Comparison of ENCODE assay signal across 14 cellular contexts in genomic region chr1:113890816-113891215, GRCh38. TPM values are rescaled to one million over a fixed set of nuclear protein-coding genes. Genes with fewer than 3 reads are reported as not detected.
DNase-seq lines count a peak whose midpoint lies in the region; ATAC-seq lines count a peak whose summit lies in the region.
"Had no signal": no experiment of that assay in that cellular context is flagged by ENCODE, and none has a peak within 500 bp of the region (broad histone marks: within the 10 kb centered on the region; RNA-seq: fewer than 3 reads in every experiment).

No MANE protein-coding gene starts in this region.

- ATAC-seq in activated T-helper 17 cell treated with anti-CD3 and anti-CD28 coated beads, Interleukin-2, amount 50 U/mL, for 72 hours (replicated peaks) = peak; percentile 62
- no peak for ATAC-seq in stimulated activated effector memory CD8-positive, alpha-beta T cell treated with anti-CD3 and anti-CD28 coated beads, Interleukin-12 subunit alpha, Interleukin-12 subunit beta, amount 100 ng/mL, for 72 hours
- no peak for ATAC-seq in GM21515 (IDR thresholded peaks at IDR 0.05; ENCODE audit: unreplicated experiment)
- ATAC-seq: HepG2 had no signal

- peaks cover 23% of the 10 kb centered on the region for H3K4me1 Mint-ChIP-seq in activated naive CD8-positive, alpha-beta T cell (ENCODE audit: low read depth)
- H3K4me1 Mint-ChIP-seq in activated naive CD8-positive, alpha-beta T cell treated with anti-CD3 and anti-CD28 coated beads for 36 hours = peaks cover 13% of the 10 kb centered on the region
- H3K4me1 Mint-ChIP-seq in activated T-helper 17 cell treated with anti-CD3 and anti-CD28 coated beads, Interleukin-2, amount 50 U/mL, for 72 hours = peaks cover 14% of the 10 kb centered on the region
- H3K4me1 Mint-ChIP-seq in stimulated activated effector memory CD8-positive, alpha-beta T cell treated with anti-CD3 and anti-CD28 coated beads, Interleukin-12 subunit alpha, Interleukin-12 subunit beta, amount 100 ng/mL, for 72 hours = peaks cover 5% of the 10 kb centered on the region

- peaks cover 10% of the 10 kb centered on the region for H3K36me3 Mint-ChIP-seq in activated naive CD8-positive, alpha-beta T cell
- peaks cover 15% of the 10 kb centered on the region for H3K36me3 Mint-ChIP-seq in activated naive CD8-positive, alpha-beta T cell treated with anti-CD3 and anti-CD28 coated beads for 36 hours
- H3K36me3 Mint-ChIP-seq in activated T-helper 17 cell treated with anti-CD3 and anti-CD28 coated beads, Interleukin-2, amount 50 U/mL, for 72 hours (ENCODE audit: low read depth) = peaks cover 26% of the 10 kb centered on the region
- peaks cover 26% of the 10 kb centered on the region for H3K36me3 Mint-ChIP-seq in stimulated activated effector memory CD8-positive, alpha-beta T cell treated with anti-CD3 and anti-CD28 coated beads, Interleukin-12 subunit alpha, Interleukin-12 subunit beta, amount 100 ng/mL, for 72 hours

- H3K4me3 Mint-ChIP-seq in activated naive CD8-positive, alpha-beta T cell = no peak overlapping the region
- no peak overlapping the region for H3K4me3 Mint-ChIP-seq in activated naive CD8-positive, alpha-beta T cell treated with anti-CD3 and anti-CD28 coated beads for 36 hours
- H3K4me3 Mint-ChIP-seq in activated T-helper 17 cell treated with anti-CD3 and anti-CD28 coated beads, Interleukin-2, amount 50 U/mL, for 72 hours = peak overlapping the region; percentile 6
- H3K4me3 Mint-ChIP-seq in stimulated activated effector memory CD8-positive, alpha-beta T cell treated with anti-CD3 and anti-CD28 coated beads, Interleukin-12 subunit alpha, Interleukin-12 subunit beta, amount 100 ng/mL, for 72 hours = no peak overlapping the region
- H3K4me3 Mint-ChIP-seq: CD14-positive monocyte, HFFc6 had no signal

- peak overlapping the region; percentile 80 for H3K27ac Mint-ChIP-seq in activated naive CD8-positive, alpha-beta T cell
- H3K27ac Mint-ChIP-seq in activated naive CD8-positive, alpha-beta T cell treated with anti-CD3 and anti-CD28 coated beads for 36 hours = no peak overlapping the region
- peak overlapping the region; percentile 49 for H3K27ac Mint-ChIP-seq in activated T-helper 17 cell treated with anti-CD3 and anti-CD28 coated beads, Interleukin-2, amount 50 U/mL, for 72 hours
- peak overlapping the region; percentile 3 for H3K27ac Mint-ChIP-seq in stimulated activated effector memory CD8-positive, alpha-beta T cell treated with anti-CD3 and anti-CD28 coated beads, Interleukin-12 subunit alpha, Interleukin-12 subunit beta, amount 100 ng/mL, for 72 hours
- H3K27ac Mint-ChIP-seq: CD14-positive monocyte, HFFc6 had no signal

- no peaks in the 10 kb centered on the region for H3K9me3 Mint-ChIP-seq in activated naive CD8-positive, alpha-beta T cell (ENCODE audit: low read depth)
- H3K9me3 Mint-ChIP-seq in activated naive CD8-positive, alpha-beta T cell treated with anti-CD3 and anti-CD28 coated beads for 36 hours = no peaks in the 10 kb centered on the region
- H3K9me3 Mint-ChIP-seq in activated T-helper 17 cell treated with anti-CD3 and anti-CD28 coated beads, Interleukin-2, amount 50 U/mL, for 72 hours = no peaks in the 10 kb centered on the region
- no peaks in the 10 kb centered on the region for H3K9me3 Mint-ChIP-seq in stimulated activated effector memory CD8-positive, alpha-beta T cell treated with anti-CD3 and anti-CD28 coated beads, Interleukin-12 subunit alpha, Interleukin-12 subunit beta, amount 100 ng/mL, for 72 hours
- H3K9me3 Mint-ChIP-seq: CD14-positive monocyte, HFFc6 had no signal

- no peaks in the 10 kb centered on the region for H3K27me3 Mint-ChIP-seq in activated naive CD8-positive, alpha-beta T cell
- no peaks in the 10 kb centered on the region for H3K27me3 Mint-ChIP-seq in activated naive CD8-positive, alpha-beta T cell treated with anti-CD3 and anti-CD28 coated beads for 36 hours
- H3K27me3 Mint-ChIP-seq in activated T-helper 17 cell treated with anti-CD3 and anti-CD28 coated beads, Interleukin-2, amount 50 U/mL, for 72 hours = no peaks in the 10 kb centered on the region

- DNase-seq in NCI-H526 (lab: John Stamatoyannopoulos, UW) = peak; percentile 12 to 32
- no peak for DNase-seq in NCI-H526 treated with DMSO at 0.1 percent for 48 hours (lab: John Stamatoyannopoulos, UW)
- no peak for DNase-seq in activated naive CD8-positive, alpha-beta T cell treated with anti-CD3 and anti-CD28 coated beads for 36 hours
- no peak for DNase-seq in stimulated activated effector memory CD8-positive, alpha-beta T cell treated with anti-CD3 and anti-CD28 coated beads, Interleukin-12 subunit alpha, Interleukin-12 subunit beta, amount 100 ng/mL, for 72 hours (ENCODE audit: low spot score in 2 of 2)
- no peak for DNase-seq in stimulated activated CD4-positive, alpha-beta T cell treated with anti-CD3 and anti-CD28 coated beads, Interleukin-4, amount 100 ng/mL, for 1 hour
- DNase-seq: GF-D8, HCEC 1CT, HFFc6 had no signal

RNA-seq across cellular contexts. Expression of gene BCL2L15, which starts 3.4 kb away (rescaled TPM):
- total RNA-seq in activated naive CD8-positive, alpha-beta T cell treated with anti-CD3 and anti-CD28 coated beads for 36 hours = 1 to 10 TPM in 1 of 2 experiments, under 1 TPM in 1; 0.88 to 2.2 TPM
- total RNA-seq in activated T-helper 17 cell treated with anti-CD3 and anti-CD28 coated beads, Interleukin-2, amount 50 U/mL, for 72 hours = 1 to 10 TPM in 1 of 2 donors, under 1 TPM in 1; 0.99 to 4.4 TPM
- total RNA-seq: H4 had no signal

RNA-seq across cellular contexts. Expression of gene AP4B1, which starts 13.8 kb away (rescaled TPM):
- total RNA-seq in activated naive CD8-positive, alpha-beta T cell treated with anti-CD3 and anti-CD28 coated beads for 36 hours = 10 to 100 TPM; 36.8 to 37.7 TPM
- 10 to 100 TPM; 46.5 to 61.7 TPM for total RNA-seq in activated T-helper 17 cell treated with anti-CD3 and anti-CD28 coated beads, Interleukin-2, amount 50 U/mL, for 72 hours

RNA-seq across cellular contexts. Expression of gene DCLRE1B, which starts 14.3 kb away (rescaled TPM):
- total RNA-seq in activated naive CD8-positive, alpha-beta T cell treated with anti-CD3 and anti-CD28 coated beads for 36 hours = 10 to 100 TPM; 25.2 to 26.5 TPM
- 10 to 100 TPM; 16.1 to 21.4 TPM for total RNA-seq in activated T-helper 17 cell treated with anti-CD3 and anti-CD28 coated beads, Interleukin-2, amount 50 U/mL, for 72 hours

RNA-seq across cellular contexts. Expression of gene PTPN22, which starts 19.3 kb away (rescaled TPM):
- total RNA-seq in activated naive CD8-positive, alpha-beta T cell treated with anti-CD3 and anti-CD28 coated beads for 36 hours = 10 to 100 TPM; 67.9 to 68.4 TPM
- total RNA-seq in activated T-helper 17 cell treated with anti-CD3 and anti-CD28 coated beads, Interleukin-2, amount 50 U/mL, for 72 hours = 10 to 100 TPM; 55.9 to 70.1 TPM
- total RNA-seq: HepG2 had no signal

RNA-seq across cellular contexts. Expression of gene HIPK1, which starts 38.3 kb away (rescaled TPM):
- total RNA-seq in activated naive CD8-positive, alpha-beta T cell treated with anti-CD3 and anti-CD28 coated beads for 36 hours = 10 to 100 TPM; 41.1 to 45.7 TPM
- total RNA-seq in activated T-helper 17 cell treated with anti-CD3 and anti-CD28 coated beads, Interleukin-2, amount 50 U/mL, for 72 hours = 10 to 100 TPM; 44.4 to 71.0 TPM

Comparison
In these comparisons a context has a peak if more than half of its experiments do, and no peak if none do; other contexts are left out.
1. DNase-seq: peak in NCI-H526 (2 of 2); none in NCI-H526 treated with DMSO at 0.1 percent for 48 hours (single experiment), activated naive CD8-positive, alpha-beta T cell treated with anti-CD3 and anti-CD28 coated beads for 36 hours (single experiment), stimulated activated effector memory CD8-positive, alpha-beta T cell treated with anti-CD3 and anti-CD28 coated beads, Interleukin-12 subunit alpha, Interleukin-12 subunit beta, amount 100 ng/mL, for 72 hours (0 of 2) and stimulated activated CD4-positive, alpha-beta T cell treated with anti-CD3 and anti-CD28 coated beads, Interleukin-4, amount 100 ng/mL, for 1 hour (single experiment).